Comparison of ENCODE assay signal across 8 cellular contexts in the genomic region with DNA sequence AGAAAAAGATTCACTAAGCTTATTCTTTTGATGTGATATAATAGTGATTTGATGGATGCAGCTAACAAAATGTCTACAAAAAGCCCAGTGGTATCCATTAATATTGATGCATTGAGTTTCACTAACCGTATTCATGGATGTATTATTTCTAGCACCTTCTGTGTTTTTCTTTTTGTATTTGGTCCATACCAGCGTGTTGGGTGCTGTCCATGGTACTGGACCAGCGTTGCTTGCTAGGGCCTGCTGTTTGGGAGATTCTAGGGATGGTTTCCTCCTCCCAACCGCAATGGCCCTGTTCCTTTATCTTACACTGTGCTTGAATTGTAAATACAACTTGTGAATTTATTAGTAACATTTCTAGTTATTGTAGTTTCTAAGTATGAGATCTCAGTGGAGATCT. TPM values are rescaled to one million over a fixed set of nuclear protein-coding genes. Genes with fewer than 3 reads are reported as not detected.
A peak's percentile ranks its signal among the peaks of the same experiment; 100 is the strongest.
DNase-seq lines count a peak whose midpoint lies in the region; ATAC-seq, FAIRE-seq and TF ChIP-seq lines count a peak whose summit lies in the region.

No MANE protein-coding gene starts in this region.

- no peak for TF ChIP-seq RAD21 in HepG2 (CRISPR knock-in tag; IDR thresholded peaks at IDR 0.05)

- in situ Hi-C loops in astrocyte of the cerebellum (cut with HindIII; ENCODE audit: low sequenced_read_pairs): loop anchor here (5.0 kb wide), 1 partner anchor 34 kb away; the partner anchor contains the start of gene ANO4
- in situ Hi-C loops in HepG2 (cut with HindIII; ENCODE audit: extremely low pct_ligation_motif_present, low pct_unique_long_range_greater_than_20kb): loop anchor here (10.0 kb wide), 1 partner anchor 498 kb away; no protein-coding TSS in a partner anchor

- no peak overlapping the region for H3K4me3 ChIP-seq in astrocyte of the cerebellum (ENCODE audit: low read depth, low read length)
- H3K4me3 ChIP-seq in HepG2 (replicated peaks in 1 of 3; ENCODE audit: insufficient read depth in 1 of 3, low read depth in 2 of 3, low read length in 3 of 3): no peak overlapping the region

- POLR2A ChIA-PET in HepG2 (lab: Yijun Ruan, JAX): no interaction called here

- 13% methylated on average over 4 of the region's 4 CpGs for WGBS in HepG2 (ENCODE audit: low lambda C conversion rate)

- no peaks in the 10 kb centered on the region for H3K4me1 ChIP-seq in HepG2 (ENCODE audit: insufficient read depth, low read length)

- BruUV-seq in HepG2 (replicated peaks; lab: Mats Ljungman, UMichigan): no TSS peak

- no peaks in the 10 kb centered on the region for H3K36me3 ChIP-seq in HepG2 (replicated peaks in 1 of 2; ENCODE audit: control insufficient read depth in 1 of 2, insufficient read depth in 2 of 2, low read length in 2 of 2)

- H3K9me3 ChIP-seq in HepG2 (ENCODE audit: low read length): no peaks in the 10 kb centered on the region

- intact Hi-C loops in HepG2 (cut with micrococcal nuclease; ENCODE audit: unreplicated experiment): loop anchor here (10.0 kb wide), 1 partner anchor 168 kb away; no protein-coding TSS in a partner anchor

- H3K4me2 ChIP-seq in HepG2 (ENCODE audit: low read depth, low read length): no peak overlapping the region

- H3K27me3 ChIP-seq in HepG2 (ENCODE audit: control insufficient read depth in 1 of 2, insufficient read depth in 2 of 2, low read length in 2 of 2): no peaks in the 10 kb centered on the region

- no peaks in the 10 kb centered on the region for H3K79me2 ChIP-seq in HepG2 (ENCODE audit: insufficient read depth, low read length)

- TF ChIP-seq POLR2A in HepG2 (IDR thresholded peaks at IDR 0.05; ENCODE audit: insufficient read depth in 1 of 2, low read depth in 2 of 2, low read length in 2 of 2): no peak

- TF ChIP-seq CTCF in astrocyte of the cerebellum (IDR thresholded peaks at IDR 0.05; ENCODE audit: low read depth, low read length, missing control alignments) (no peak), HepG2 (CRISPR knock-in tag; IDR thresholded peaks at IDR 0.05) (no peak)

- no peaks in the 10 kb centered on the region for H4K20me1 ChIP-seq in HepG2 (ENCODE audit: insufficient read depth, low read length)

- FAIRE-seq in HepG2 (lab: Jason Lieb, UNC): no peak

- H3K9ac ChIP-seq in HepG2 (ENCODE audit: insufficient read depth, low read depth, low read length): no peak overlapping the region

- H3K27ac ChIP-seq in HepG2 (ENCODE audit: extremely low read length, insufficient read depth, low read length): no peak overlapping the region

- DNase-seq in AG08395 (ENCODE audit: low spot score): peak; percentile 35
- peak; percentile 4 for DNase-seq in HuH-7 (ENCODE audit: low spot score)
- DNase-seq in astrocyte of the cerebellum (ENCODE audit: low read depth): peak; percentile 58
- DNase-seq in HepG2 (ENCODE audit: low spot score): peak; percentile 23
- DNase-seq in COR-L47 (lab: John Stamatoyannopoulos, UW): no peak
- no peak for DNase-seq in NCI-H524 (lab: John Stamatoyannopoulos, UW)
- DNase-seq in NCI-H510A treated with DMSO at 0.1 percent for 48 hours (lab: John Stamatoyannopoulos, UW): no peak

- H2AFZ ChIP-seq in HepG2 (ENCODE audit: low read length): no peak overlapping the region

- no peak for ATAC-seq in HepG2
- no peak for ATAC-seq in HG03439 (IDR thresholded peaks at IDR 0.05; ENCODE audit: unreplicated experiment)

- TF ChIP-seq EP300 in HepG2 (IDR thresholded peaks at IDR 0.05; ENCODE audit: low read depth in 2 of 2, low read length in 2 of 2) (no peak), HepG2 (CRISPR knock-in tag; IDR thresholded peaks at IDR 0.05; ENCODE audit: borderline replicate concordance) (no peak)

- CTCF ChIA-PET in HepG2 (lab: Yijun Ruan, JAX; ENCODE audit: low intra/inter-chr PET ratio, low total read pairs): no interaction called here

TF ChIP-seq in HepG2, 621 proteins besides CTCF, POLR2A, EP300 and RAD21 (continues in another document):
- TF ChIP-seq HMGXB3 (CRISPR knock-in tag; IDR thresholded peaks at IDR 0.05; ENCODE audit: borderline replicate concordance) (peak; percentile 89), ZNF576 (CRISPR knock-in tag; IDR thresholded peaks at IDR 0.05) (no peak), ZNF12 (CRISPR knock-in tag; IDR thresholded peaks at IDR 0.05) (peak; percentile 63; the same call in 1 of the 2 replicates), ZNF780A (CRISPR knock-in tag; IDR thresholded peaks at IDR 0.05) (0 out of 2 replicates have a peak, but pooled peaks have one; percentile 37), ZNF703 (CRISPR knock-in tag; IDR thresholded peaks at IDR 0.05; ENCODE audit: borderline replicate concordance) (no peak), ZNF709 (CRISPR knock-in tag; IDR thresholded peaks at IDR 0.05) (no peak), IKZF5 (CRISPR knock-in tag; IDR thresholded peaks at IDR 0.05) (peak; percentile 59; the same call in 1 of the 2 replicates), PAX8 (CRISPR knock-in tag; IDR thresholded peaks at IDR 0.05; ENCODE audit: borderline replicate concordance) (no peak), PHF5A (CRISPR knock-in tag; IDR thresholded peaks at IDR 0.05; ENCODE audit: low read depth, unreplicated experiment) (no peak), HNRNPL (IDR thresholded peaks at IDR 0.05; ENCODE audit: low read depth, low read length) (no peak), BCL6 (CRISPR knock-in tag; IDR thresholded peaks at IDR 0.05) (0 out of 2 replicates have a peak, but pooled peaks have one; percentile 23), NR2C2 (CRISPR knock-in tag; IDR thresholded peaks at IDR 0.05; ENCODE audit: borderline replicate concordance) (no peak)

RNA-seq across cellular contexts. Expression of gene ANO4, which starts 31.7 kb away (rescaled TPM):
- not detected in 2 replicates for total RNA-seq in HepG2 (2016; rRNA removed; fragmentation: Illumina TruSeq; extraction: Trizol)
- total RNA-seq in HepG2 (2016; cell fraction: cytosol; rRNA removed; fragmentation: Illumina TruSeq; extraction: Trizol; ENCODE audit: low read depth): not detected in 2 replicates
- total RNA-seq in HepG2 (2016; cell fraction: insoluble cytoplasmic fraction; rRNA removed; fragmentation: Illumina TruSeq; extraction: Trizol): 0.04 TPM in 1 of 2 replicates, not detected in the other
- total RNA-seq in HepG2 (2016; cell fraction: membrane; rRNA removed; fragmentation: Illumina TruSeq; extraction: Trizol): not detected in 2 replicates
- total RNA-seq in HepG2 (2016; cell fraction: nucleus; rRNA removed; fragmentation: Illumina TruSeq; extraction: Trizol): not detected in 2 replicates
- 0.13 TPM in 1 of 2 replicates, not detected in the other for polyA plus RNA-seq in HepG2 (2011; rRNA removed)
- polyA plus RNA-seq in HepG2 (2011; cell fraction: cytosol; rRNA removed): 0.03 TPM in 1 of 2 replicates, not detected in the other
- 0.05 TPM in 1 of 2 replicates, not detected in the other for polyA plus RNA-seq in HepG2 (2011; cell fraction: nucleus; rRNA removed)
- polyA plus RNA-seq in HepG2 (2012): not detected in 2 replicates
- polyA plus RNA-seq in HepG2 (2016; cell fraction: cytosol; fragmentation: Illumina TruSeq; extraction: Trizol; ENCODE audit: low read depth): not detected in 2 replicates
- not detected in 2 replicates for polyA plus RNA-seq in HepG2 (2016; cell fraction: insoluble cytoplasmic fraction; fragmentation: Illumina TruSeq; extraction: Trizol; ENCODE audit: low read depth)
- polyA plus RNA-seq in HepG2 (2016; cell fraction: membrane; fragmentation: Illumina TruSeq; extraction: Trizol; ENCODE audit: low read depth): not detected in 2 replicates
- polyA plus RNA-seq in HepG2 (2016; cell fraction: nucleus; fragmentation: Illumina TruSeq; extraction: Trizol; ENCODE audit: insufficient read depth, low read depth): not detected in 2 replicates
- not detected in 2 replicates for polyA minus RNA-seq in HepG2 (2011; rRNA and poly(A)+ RNA removed; ENCODE audit: low replicate concordance)
- polyA minus RNA-seq in HepG2 (2011; cell fraction: cytosol; rRNA and poly(A)+ RNA removed): not detected in 2 replicates
- polyA minus RNA-seq in HepG2 (2011; cell fraction: nucleus; rRNA and poly(A)+ RNA removed): not detected in 2 replicates

Comparison
In these comparisons a context has a peak if more than half of its experiments do, and no peak if none do; other contexts are left out.
1. DNase-seq: peak in AG08395 (single experiment), HuH-7 (single experiment), astrocyte of the cerebellum (single experiment) and HepG2 (single experiment); none in COR-L47 (single experiment), NCI-H524 (0 of 2) and NCI-H510A treated with DMSO at 0.1 percent for 48 hours (single experiment).